In the genomic region with DNA sequence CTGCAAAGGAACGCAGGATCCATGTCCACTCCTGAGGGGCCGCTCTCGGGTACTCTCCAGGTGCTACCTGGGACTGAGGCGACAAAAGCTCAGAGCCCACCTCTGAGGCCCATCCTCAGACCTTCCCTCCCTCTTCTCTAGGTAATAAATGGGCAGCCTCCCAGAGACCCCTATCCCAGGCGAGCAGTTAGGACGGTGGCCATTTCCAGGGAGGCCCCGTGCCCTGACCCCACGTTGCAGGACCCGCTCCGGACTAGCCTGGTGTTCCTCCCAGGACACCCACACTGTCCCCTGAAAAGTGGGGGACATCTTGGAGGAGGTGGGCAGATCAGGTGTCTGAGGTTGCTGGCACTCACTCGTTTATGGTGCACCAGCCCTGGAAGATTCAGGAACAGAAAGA, we compare ENCODE assay signal across 16 cellular contexts. TPM values are rescaled to one million over a fixed set of nuclear protein-coding genes. Genes with fewer than 3 reads are reported as not detected.
A peak's percentile ranks its signal among the peaks of the same experiment; 100 is the strongest.
DNase-seq lines count a peak whose midpoint lies in the region; ATAC-seq, FAIRE-seq and TF ChIP-seq lines count a peak whose summit lies in the region.
"Had no signal": no experiment of that assay in that cellular context is flagged by ENCODE, and none has a peak within 500 bp of the region (broad histone marks: within the 10 kb centered on the region; RNA-seq: fewer than 3 reads in every experiment).

No MANE protein-coding gene starts in this region.

- H3K27ac Mint-ChIP-seq in stimulated activated naive CD8-positive, alpha-beta T cell treated with anti-CD3 and anti-CD28 coated beads, Interleukin-15, amount 100 ng/mL, for 72 hours = peak overlapping the region; percentile 19 to 22
- peak overlapping the region; percentile 24 for H3K27ac Mint-ChIP-seq in stimulated activated effector memory CD8-positive, alpha-beta T cell treated with anti-CD3 and anti-CD28 coated beads, Interleukin-12 subunit alpha, Interleukin-12 subunit beta, amount 100 ng/mL, for 72 hours
- peak overlapping the region in 1 of 8 donors; percentile 36 for H3K27ac Mint-ChIP-seq in CD8-positive, alpha-beta memory T cell
- H3K27ac Mint-ChIP-seq: GM23338 had no signal

- H3K27me3 ChIP-seq in CD8-positive, alpha-beta memory T cell (ENCODE audit: insufficient read depth, low read length, poor library complexity, severe bottlenecking) = no peaks in the 10 kb centered on the region
- H3K27me3 ChIP-seq: BLaER1 had no signal

- peaks cover 27% of the 10 kb centered on the region for H3K4me1 Mint-ChIP-seq in stimulated activated naive CD8-positive, alpha-beta T cell treated with anti-CD3 and anti-CD28 coated beads, Interleukin-15, amount 100 ng/mL, for 72 hours
- H3K4me1 Mint-ChIP-seq in stimulated activated effector memory CD8-positive, alpha-beta T cell treated with anti-CD3 and anti-CD28 coated beads, Interleukin-12 subunit alpha, Interleukin-12 subunit beta, amount 100 ng/mL, for 72 hours = peaks cover 32% of the 10 kb centered on the region
- peaks cover 19 to 44% (median 26%) of the 10 kb centered on the region in 3 donors for H3K4me1 Mint-ChIP-seq in CD8-positive, alpha-beta memory T cell

- no peak for FAIRE-seq in kidney (lab: Jason Lieb, UNC)
- FAIRE-seq: GM12878, GM18507 had no signal

- H3K36me3 Mint-ChIP-seq in stimulated activated effector memory CD8-positive, alpha-beta T cell treated with anti-CD3 and anti-CD28 coated beads, Interleukin-12 subunit alpha, Interleukin-12 subunit beta, amount 100 ng/mL, for 72 hours = no peaks in the 10 kb centered on the region
- peaks cover 0 to 14% (median 4%) of the 10 kb centered on the region in 3 donors for H3K36me3 Mint-ChIP-seq in CD8-positive, alpha-beta memory T cell

- no peaks in the 10 kb centered on the region for H3K9me3 ChIP-seq in kidney (ENCODE audit: control insufficient read depth in 1 of 2, low read length in 2 of 2)
- H3K9me3 ChIP-seq in CD8-positive, alpha-beta memory T cell (ENCODE audit: low read length) = no peaks in the 10 kb centered on the region
- H3K9me3 ChIP-seq: BLaER1 had no signal

- H3K4me1 ChIP-seq in kidney (ENCODE audit: control insufficient read depth in 1 of 2, insufficient read depth in 1 of 2, low read depth in 1 of 2, low read length in 2 of 2) = no peaks in the 10 kb centered on the region
- peaks cover 6% of the 10 kb centered on the region for H3K4me1 ChIP-seq in CD8-positive, alpha-beta memory T cell (ENCODE audit: insufficient read depth, low read length)

- CTCF ChIA-PET in CD8-positive, alpha-beta memory T cell (lab: Charles Lee) = no interaction called here

- no peaks in the 10 kb centered on the region for H3K27me3 Mint-ChIP-seq in stimulated activated naive CD8-positive, alpha-beta T cell treated with anti-CD3 and anti-CD28 coated beads, Interleukin-15, amount 100 ng/mL, for 72 hours
- no peaks in the 10 kb centered on the region for H3K27me3 Mint-ChIP-seq in CD8-positive, alpha-beta memory T cell

- no peaks in the 10 kb centered on the region for H3K36me3 ChIP-seq in kidney (ENCODE audit: control insufficient read depth in 1 of 2, insufficient read depth in 2 of 2, low read length in 2 of 2)
- H3K36me3 ChIP-seq in CD8-positive, alpha-beta memory T cell (ENCODE audit: insufficient read depth, low read length) = no peaks in the 10 kb centered on the region
- H3K36me3 ChIP-seq: BLaER1 had no signal

- no peaks in the 10 kb centered on the region for H3K9me3 Mint-ChIP-seq in stimulated activated naive CD8-positive, alpha-beta T cell treated with anti-CD3 and anti-CD28 coated beads, Interleukin-15, amount 100 ng/mL, for 72 hours
- H3K9me3 Mint-ChIP-seq in stimulated activated effector memory CD8-positive, alpha-beta T cell treated with anti-CD3 and anti-CD28 coated beads, Interleukin-12 subunit alpha, Interleukin-12 subunit beta, amount 100 ng/mL, for 72 hours = no peaks in the 10 kb centered on the region
- no peaks in the 10 kb centered on the region for H3K9me3 Mint-ChIP-seq in CD8-positive, alpha-beta memory T cell
- H3K9me3 Mint-ChIP-seq: GM23338 had no signal

- H3K27ac ChIP-seq in kidney (ENCODE audit: low read depth in 2 of 2, low read length in 2 of 2) = no peak overlapping the region
- H3K27ac ChIP-seq in CD8-positive, alpha-beta memory T cell (ENCODE audit: low read depth, low read length) = no peak overlapping the region
- H3K27ac ChIP-seq: BLaER1 had no signal

- H3K4me3 Mint-ChIP-seq in stimulated activated naive CD8-positive, alpha-beta T cell treated with anti-CD3 and anti-CD28 coated beads, Interleukin-15, amount 100 ng/mL, for 72 hours = no peak overlapping the region
- no peak overlapping the region for H3K4me3 Mint-ChIP-seq in stimulated activated effector memory CD8-positive, alpha-beta T cell treated with anti-CD3 and anti-CD28 coated beads, Interleukin-12 subunit alpha, Interleukin-12 subunit beta, amount 100 ng/mL, for 72 hours
- H3K4me3 Mint-ChIP-seq in CD8-positive, alpha-beta memory T cell = no peak overlapping the region
- H3K4me3 Mint-ChIP-seq: GM23338 had no signal

- no peak for TF ChIP-seq CTCF in kidney (IDR thresholded peaks at IDR 0.05; ENCODE audit: borderline replicate concordance, extremely low read depth, insufficient read depth)

- no peak overlapping the region for H3K9ac ChIP-seq in kidney (ENCODE audit: low read length in 2 of 2)
- H3K9ac ChIP-seq: BLaER1 had no signal

- ATAC-seq in stimulated activated naive CD8-positive, alpha-beta T cell treated with anti-CD3 and anti-CD28 coated beads, Interleukin-15, amount 100 ng/mL, for 72 hours = no peak
- no peak for ATAC-seq in stimulated activated naive CD8-positive, alpha-beta T cell treated with anti-CD3 and anti-CD28 coated beads, Interleukin-15, Interleukin-2, amounts not matched to agents 100 U/mL and 50 U/mL, for 24 hours
- no peak for ATAC-seq in stimulated activated effector memory CD8-positive, alpha-beta T cell treated with anti-CD3 and anti-CD28 coated beads, Interleukin-12 subunit alpha, Interleukin-12 subunit beta, amount 100 ng/mL, for 72 hours
- no peak for ATAC-seq in GM18511 (IDR thresholded peaks at IDR 0.05; ENCODE audit: unreplicated experiment)
- ATAC-seq: GM12878, GM23338 had no signal

- POLR2A ChIA-PET in CD8-positive, alpha-beta memory T cell (lab: Charles Lee) = no interaction called here

- H3K4me3 ChIP-seq in kidney (ENCODE audit: low read length in 2 of 2) = no peak overlapping the region
- H3K4me3 ChIP-seq in CD8-positive, alpha-beta memory T cell (ENCODE audit: low read length) = no peak overlapping the region
- H3K4me3 ChIP-seq: BLaER1, GM12878, GM23338 had no signal

- no peak for DNase-seq in stimulated activated naive CD8-positive, alpha-beta T cell treated with anti-CD3 and anti-CD28 coated beads, Interleukin-15, amount 100 ng/mL, for 72 hours
- no peak for DNase-seq in stimulated activated naive CD8-positive, alpha-beta T cell treated with anti-CD3 and anti-CD28 coated beads, Interleukin-15, Interleukin-2, amounts not matched to agents 100 U/mL and 50 U/mL, for 24 hours
- DNase-seq in kidney (peak; percentile 24), NCI-H1417 (lab: John Stamatoyannopoulos, UW) (no peak)
- DNase-seq in stimulated activated effector memory CD8-positive, alpha-beta T cell treated with anti-CD3 and anti-CD28 coated beads, Interleukin-12 subunit alpha, Interleukin-12 subunit beta, amount 100 ng/mL, for 72 hours (ENCODE audit: low spot score in 2 of 2) = no peak
- DNase-seq in CD8-positive, alpha-beta memory T cell = no peak
- DNase-seq: 8988T, AML-193, Calu3, DMS 273 treated with DMSO at 0.1 percent for 48 hours, H7 had no signal

- intact Hi-C loops in kidney (cut with DNase I) = no loop called here

RNA-seq across cellular contexts. Expression of gene PRKAG2, which starts 44.3 kb away (rescaled TPM):
- total RNA-seq in kidney = 40.7 TPM
- 40.9 TPM for polyA plus RNA-seq in kidney (ENCODE audit: insufficient read depth, low read depth, low replicate concordance)
- total RNA-seq in CD8-positive, alpha-beta memory T cell = 10 to 100 TPM; 23.1 to 27.2 TPM
- 31.4 TPM for polyA plus RNA-seq in CD8-positive, alpha-beta memory T cell
